Comparison of ENCODE assay signal across 19 cellular contexts in the genomic region with DNA sequence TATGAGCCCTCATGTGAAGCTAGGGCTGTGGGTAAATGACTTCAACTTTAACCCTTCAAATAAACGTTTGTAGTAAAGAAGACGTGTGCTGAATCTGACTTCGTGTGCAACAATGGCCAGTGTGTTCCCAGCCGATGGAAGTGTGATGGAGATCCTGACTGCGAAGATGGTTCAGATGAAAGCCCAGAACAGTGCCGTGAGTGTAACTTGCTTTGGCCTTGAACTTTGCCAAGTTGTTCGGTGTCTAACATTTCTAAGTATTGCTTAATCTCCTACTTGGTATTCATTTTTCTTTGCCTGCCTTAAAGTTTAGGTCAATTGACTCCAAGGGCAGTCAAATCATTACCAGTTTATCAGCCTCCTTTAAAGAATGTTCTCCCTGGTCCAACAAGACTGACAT.
"Had no signal": no experiment of that assay in that cellular context is flagged by ENCODE, and none has a peak within 500 bp of the region (broad histone marks: within the 10 kb centered on the region; RNA-seq: fewer than 3 reads in every experiment).

No MANE protein-coding gene starts in this region.

- H3K27ac ChIP-seq: ascending aorta, esophagus muscularis mucosa, gastroesophageal sphincter, neural progenitor cell, thoracic aorta, vagina, VCaP had no signal

- H3K36me3 Mint-ChIP-seq: stimulated activated naive B cell treated with anti-CD40 and anti-IgM and Interleukin-4, amounts not matched to agents 10 μg/mL and 1 μg/mL and 100 μg/mL, for 72 hours had no signal

- H3K4me3 Mint-ChIP-seq: activated CD4-positive, alpha-beta memory T cell treated with anti-CD3 and anti-CD28 coated beads, Interleukin-2, amount 10 ng/mL, durations not matched to agents 7 days and 5 days; activated CD4-positive, alpha-beta T cell treated with anti-CD3 and anti-CD28 coated beads, Interleukin-2, amount 10 ng/mL, durations not matched to agents 24 days and 14 days; activated T-helper 1 cell treated with anti-CD3 and anti-CD28 coated beads, Interleukin-12 subunit alpha, Interleukin-12 subunit beta, Interleukin-2, Interleukin-4 antibody, amounts not matched to agents 30 ng/mL and 10 ng/mL and 1 ng/mL, durations not matched to agents 14 hours and 24 hours and 36 hours; central memory CD8-positive, alpha-beta T cell; mesothelial cell of epicardium; naive thymus-derived CD8-positive, alpha-beta T cell; neural progenitor cell; stimulated activated naive B cell treated with anti-CD40 and anti-IgM and Interleukin-4, amounts not matched to agents 10 μg/mL and 1 μg/mL and 100 μg/mL, for 72 hours; type B pancreatic cell had no signal

- H3K4me1 Mint-ChIP-seq: central memory CD8-positive, alpha-beta T cell; neural progenitor cell had no signal

- H3K27ac Mint-ChIP-seq: activated CD4-positive, alpha-beta memory T cell treated with anti-CD3 and anti-CD28 coated beads, Interleukin-2, amount 10 ng/mL, durations not matched to agents 7 days and 5 days; activated naive CD4-positive, alpha-beta T cell treated with anti-CD3 and anti-CD28 coated beads, Interleukin-2, amount 50 U/mL, for 72 hours; mesothelial cell of epicardium; naive thymus-derived CD8-positive, alpha-beta T cell; neural progenitor cell; stimulated activated naive B cell treated with anti-CD40 and anti-IgM and Interleukin-4, amounts not matched to agents 10 μg/mL and 1 μg/mL and 100 μg/mL, for 72 hours; type B pancreatic cell had no signal

- H3K4me2 ChIP-seq: neural progenitor cell had no signal

- H3K9ac ChIP-seq: neural progenitor cell had no signal

- H3K27me3 ChIP-seq: ascending aorta, esophagus muscularis mucosa, gastroesophageal sphincter, heart right ventricle, neural progenitor cell, vagina had no signal

- ATAC-seq: gastroesophageal sphincter; naive thymus-derived CD8-positive, alpha-beta T cell had no signal

- H3K4me3 ChIP-seq: ascending aorta, esophagus muscularis mucosa, gastroesophageal sphincter, heart right ventricle, neural progenitor cell, thoracic aorta, vagina had no signal

- H3K9me3 Mint-ChIP-seq: activated CD4-positive, alpha-beta memory T cell treated with anti-CD3 and anti-CD28 coated beads, Interleukin-2, amount 10 ng/mL, durations not matched to agents 7 days and 5 days; central memory CD8-positive, alpha-beta T cell; mesothelial cell of epicardium; neural progenitor cell; type B pancreatic cell had no signal

- DNase-seq: activated CD4-positive, alpha-beta memory T cell treated with anti-CD3 and anti-CD28 coated beads, Interleukin-2, amount 10 ng/mL, durations not matched to agents 7 days and 5 days; activated CD4-positive, alpha-beta T cell treated with anti-CD3 and anti-CD28 coated beads, Interleukin-2, amount 10 ng/mL, durations not matched to agents 24 days and 14 days; heart right ventricle; naive thymus-derived CD8-positive, alpha-beta T cell; stimulated activated CD4-positive, alpha-beta T cell treated with anti-CD3 and anti-CD28 coated beads, Interleukin-2, amount 100 ng/mL, for 48 hours; stimulated activated CD8-positive, alpha-beta memory T cell treated with anti-CD3 and anti-CD28 coated beads, Interleukin-4, amount 100 ng/mL, for 48 hours; stimulated activated naive B cell treated with anti-CD40 and anti-IgM and Interleukin-4, amounts not matched to agents 10 μg/mL and 1 μg/mL and 100 μg/mL, for 72 hours had no signal

- H3K27me3 Mint-ChIP-seq: activated CD4-positive, alpha-beta memory T cell treated with anti-CD3 and anti-CD28 coated beads, Interleukin-2, amount 10 ng/mL, durations not matched to agents 7 days and 5 days; activated CD4-positive, alpha-beta T cell treated with anti-CD3 and anti-CD28 coated beads, Interleukin-2, amount 10 ng/mL, durations not matched to agents 24 days and 14 days; central memory CD8-positive, alpha-beta T cell; type B pancreatic cell had no signal

- H3K4me1 ChIP-seq: ascending aorta, vagina had no signal
